Comparison of ENCODE assay signal across 5 cellular contexts in the genomic region with DNA sequence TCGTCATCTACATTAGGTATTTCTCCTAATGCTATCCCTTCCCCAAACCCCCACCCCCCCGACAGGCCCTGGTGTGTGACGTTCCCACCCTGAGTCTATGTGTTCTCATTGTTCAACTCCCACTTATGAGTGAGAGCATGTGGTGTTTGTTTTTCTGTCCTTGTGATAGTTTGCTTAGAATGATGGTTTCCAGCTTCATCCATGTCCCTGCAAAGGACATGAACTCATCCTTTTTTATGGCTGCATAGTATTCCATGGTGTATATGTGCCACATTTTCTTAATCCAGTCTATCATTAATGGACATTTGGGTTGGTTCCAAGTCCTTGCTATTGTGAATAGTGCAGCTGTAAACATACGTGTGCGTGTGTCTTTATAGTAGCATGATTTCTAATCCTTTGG. TPM values are rescaled to one million over a fixed set of nuclear protein-coding genes. Genes with fewer than 3 reads are reported as not detected.
"Had no signal": no experiment of that assay in that cellular context is flagged by ENCODE, and none has a peak within 500 bp of the region (broad histone marks: within the 10 kb centered on the region; RNA-seq: fewer than 3 reads in every experiment).

No MANE protein-coding gene starts in this region.

RNA-seq across cellular contexts. Expression of a gene that starts 43.3 kb away (rescaled TPM):
- total RNA-seq: HepG2, HT-29, HT1080, IMR-90 had no signal
- polyA plus RNA-seq: HepG2, IgD-negative memory B cell, IMR-90 had no signal
